ENCODE assay signal across 21 cellular contexts in genomic region chr5:112812549-112812948, GRCh38. TPM values are rescaled to one million over a fixed set of nuclear protein-coding genes. Genes with fewer than 3 reads are reported as not detected.
DNase-seq lines count a peak whose midpoint lies in the region; ATAC-seq, FAIRE-seq and TF ChIP-seq lines count a peak whose summit lies in the region.
"Had no signal": no experiment of that assay in that cellular context is flagged by ENCODE, and none has a peak within 500 bp of the region (broad histone marks: within the 10 kb centered on the region; RNA-seq: fewer than 3 reads in every experiment).

No MANE protein-coding gene starts in this region.

- H3K36me3 Mint-ChIP-seq in activated T-cell treated with anti-CD3 and anti-CD28 coated beads, Interleukin-2, amount 50 U/mL, for 72 hours (ENCODE audit: insufficient read depth in 2 of 2): peaks cover 0 to 7% of the 10 kb centered on the region in 2 donors
- H3K36me3 Mint-ChIP-seq in brain (peaks cover 80% of the 10 kb centered on the region), glutamatergic neuron (ENCODE audit: unreplicated experiment) (peaks cover 10% of the 10 kb centered on the region)
- peaks cover 23% of the 10 kb centered on the region for H3K36me3 Mint-ChIP-seq in stimulated activated effector memory CD8-positive, alpha-beta T cell treated with anti-CD3 and anti-CD28 coated beads, Interleukin-12 subunit alpha, Interleukin-12 subunit beta, amount 100 ng/mL, for 72 hours

- intact Hi-C loops in dorsolateral prefrontal cortex (cut with DNase I): no loop called here

- FAIRE-seq in GM19239 (lab: Jason Lieb, UNC): peak; percentile 18
- FAIRE-seq: A204.1, GM12878 had no signal

- H3K27me3 ChIP-seq in dorsolateral prefrontal cortex: no peaks in the 10 kb centered on the region

- no peak overlapping the region for H3K4me3 Mint-ChIP-seq in activated T-cell treated with anti-CD3 and anti-CD28 coated beads, Interleukin-2, amount 50 U/mL, for 72 hours
- H3K4me3 Mint-ChIP-seq in brain (no peak overlapping the region), glutamatergic neuron (ENCODE audit: unreplicated experiment) (no peak overlapping the region)
- no peak overlapping the region for H3K4me3 Mint-ChIP-seq in stimulated activated effector memory CD8-positive, alpha-beta T cell treated with anti-CD3 and anti-CD28 coated beads, Interleukin-12 subunit alpha, Interleukin-12 subunit beta, amount 100 ng/mL, for 72 hours
- H3K4me3 Mint-ChIP-seq: CD8-positive, alpha-beta memory T cell had no signal

- no peak for DNase-seq in activated T-cell treated with anti-CD3 and anti-CD28 coated beads, Interleukin-2, amount 50 U/mL, for 72 hours
- DNase-seq in activated T-cell treated with anti-CD3 and anti-CD28 coated beads for 4 hours (no peak), GM19239 (ENCODE audit: insufficient read length, low spot score) (no peak), dorsolateral prefrontal cortex (no peak), glutamatergic neuron (no peak)
- DNase-seq in stimulated activated effector memory CD8-positive, alpha-beta T cell treated with anti-CD3 and anti-CD28 coated beads, Interleukin-12 subunit alpha, Interleukin-12 subunit beta, amount 100 ng/mL, for 72 hours (ENCODE audit: low spot score in 2 of 2): no peak
- DNase-seq: CD8-positive, alpha-beta memory T cell; DMS53; EL; GOT3; KBM-7; NCI-H1105 treated with DMSO at 0.1 percent for 48 hours; NCI-H1694; NCI-H2227 treated with DMSO at 0.1 percent for 48 hours; NCI-H510A treated with DMSO at 0.1 percent for 48 hours; NCI-H774; SHP77 treated with DMSO at 0.1 percent for 48 hours had no signal

- peak overlapping the region in 8 of 59 donors; percentile 4 to 24 (median 12) for H3K27ac ChIP-seq in dorsolateral prefrontal cortex

- no peak overlapping the region for H3K4me3 ChIP-seq in dorsolateral prefrontal cortex
- H3K4me3 ChIP-seq: GM12878 had no signal

- H3K4me1 Mint-ChIP-seq in activated T-cell treated with anti-CD3 and anti-CD28 coated beads, Interleukin-2, amount 50 U/mL, for 72 hours (ENCODE audit: low read depth): peaks cover 15% of the 10 kb centered on the region
- H3K4me1 Mint-ChIP-seq in brain (no peaks in the 10 kb centered on the region), glutamatergic neuron (ENCODE audit: low read depth, unreplicated experiment) (peaks cover 3% of the 10 kb centered on the region)
- H3K4me1 Mint-ChIP-seq in stimulated activated effector memory CD8-positive, alpha-beta T cell treated with anti-CD3 and anti-CD28 coated beads, Interleukin-12 subunit alpha, Interleukin-12 subunit beta, amount 100 ng/mL, for 72 hours: peaks cover 8% of the 10 kb centered on the region

- ATAC-seq in activated T-cell treated with anti-CD3 and anti-CD28 coated beads, Interleukin-2, amount 50 U/mL, for 72 hours (replicated peaks in 1 of 2): peak in 1 of 2 donors; percentile 35
- peak; percentile 61 for ATAC-seq in stimulated activated effector memory CD8-positive, alpha-beta T cell treated with anti-CD3 and anti-CD28 coated beads, Interleukin-12 subunit alpha, Interleukin-12 subunit beta, amount 100 ng/mL, for 72 hours
- no peak for ATAC-seq in GM21390 (IDR thresholded peaks at IDR 0.05; ENCODE audit: unreplicated experiment)
- ATAC-seq: GM12878 had no signal

- no peaks in the 10 kb centered on the region for H3K9me3 Mint-ChIP-seq in activated T-cell treated with anti-CD3 and anti-CD28 coated beads, Interleukin-2, amount 50 U/mL, for 72 hours
- H3K9me3 Mint-ChIP-seq in brain (no peaks in the 10 kb centered on the region), glutamatergic neuron (ENCODE audit: unreplicated experiment) (no peaks in the 10 kb centered on the region)
- no peaks in the 10 kb centered on the region for H3K9me3 Mint-ChIP-seq in stimulated activated effector memory CD8-positive, alpha-beta T cell treated with anti-CD3 and anti-CD28 coated beads, Interleukin-12 subunit alpha, Interleukin-12 subunit beta, amount 100 ng/mL, for 72 hours
- H3K9me3 Mint-ChIP-seq: CD8-positive, alpha-beta memory T cell had no signal

- TF ChIP-seq CTCF in brain (conservative IDR thresholded peaks at IDR 0.05): no peak
- TF ChIP-seq CTCF in dorsolateral prefrontal cortex (IDR thresholded peaks at IDR 0.05 in 54 of 56, conservative IDR thresholded peaks at IDR 0.05 in 2 of 56; ENCODE audit: low read depth in 1 of 56, partially characterized antibody in 56 of 56): no peak
- TF ChIP-seq CTCF in glutamatergic neuron (IDR thresholded peaks at IDR 0.05; ENCODE audit: partially characterized antibody, unreplicated experiment): no peak

- no peaks in the 10 kb centered on the region for H3K27me3 Mint-ChIP-seq in activated T-cell treated with anti-CD3 and anti-CD28 coated beads, Interleukin-2, amount 50 U/mL, for 72 hours (ENCODE audit: low read depth)
- H3K27me3 Mint-ChIP-seq in brain (no peaks in the 10 kb centered on the region), glutamatergic neuron (ENCODE audit: unreplicated experiment) (peaks cover 4% of the 10 kb centered on the region)
- H3K27me3 Mint-ChIP-seq: CD8-positive, alpha-beta memory T cell had no signal

- H3K27ac Mint-ChIP-seq in activated T-cell treated with anti-CD3 and anti-CD28 coated beads, Interleukin-2, amount 50 U/mL, for 72 hours: peak overlapping the region; percentile 21
- H3K27ac Mint-ChIP-seq in brain (peak overlapping the region in 3 of 5 experiments; percentile 15 to 72 (median 32)), glutamatergic neuron (ENCODE audit: unreplicated experiment) (no peak overlapping the region)
- peak overlapping the region; percentile 78 for H3K27ac Mint-ChIP-seq in stimulated activated effector memory CD8-positive, alpha-beta T cell treated with anti-CD3 and anti-CD28 coated beads, Interleukin-12 subunit alpha, Interleukin-12 subunit beta, amount 100 ng/mL, for 72 hours

RNA-seq across cellular contexts. Expression of gene SRP19, which starts 48.5 kb away (rescaled TPM):
- 10 to 100 TPM; 41.4 to 47.6 TPM for total RNA-seq in activated T-cell treated with anti-CD3 and anti-CD28 coated beads, Interleukin-2, amount 50 U/mL, for 72 hours
- polyA plus RNA-seq in brain (ENCODE audit: insufficient read depth, low read depth, low replicate concordance): 41.3 TPM
- 10 to 100 TPM; 17.9 to 55.3 (median 37.1) TPM for total RNA-seq in dorsolateral prefrontal cortex
- 54.8 TPM for total RNA-seq in glutamatergic neuron (ENCODE audit: unreplicated experiment)
